Comparison of ENCODE assay signal across 8 cellular contexts in genomic region chr12:96193725-96194571, GRCh38. TPM values are rescaled to one million over a fixed set of nuclear protein-coding genes. Genes with fewer than 3 reads are reported as not detected.
DNase-seq lines count a peak whose midpoint lies in the region; ATAC-seq and TF ChIP-seq lines count a peak whose summit lies in the region.

ELK3 (plus strand) TSS chr12:96194375.

- H3K36me3 ChIP-seq in CD8-positive, alpha-beta T cell (ENCODE audit: insufficient read depth, low read length) = no peaks in the 10 kb centered on the region
- H3K36me3 ChIP-seq in RWPE2 (ENCODE audit: low read depth) (peaks cover 5% of the 10 kb centered on the region; the same call in 1 of the 2 replicates), urinary bladder (ENCODE audit: insufficient read depth) (no peaks in the 10 kb centered on the region)

- no peaks in the 10 kb centered on the region for H3K27me3 ChIP-seq in CD8-positive, alpha-beta T cell (ENCODE audit: insufficient read depth, low read length)
- no peaks in the 10 kb centered on the region for H3K27me3 ChIP-seq in RWPE2 (ENCODE audit: insufficient read depth, poor library complexity, severe bottlenecking)

- CTCF ChIA-PET in CD8-positive, alpha-beta T cell (lab: Charles Lee) = interaction anchor here (1.3 kb wide), 1 partner anchor 206 kb away, joined by 4 read pairs; the partner anchor contains the start of gene CDK17
- CTCF ChIA-PET in activated naive CD4-positive, alpha-beta T cell treated with anti-CD3 and anti-CD28 coated beads for 36 hours (lab: Charles Lee) = interaction anchor here (2.0 kb wide), 1 partner anchor 19 kb away, joined by 12 read pairs; no protein-coding TSS in a partner anchor

- H3K4me3 ChIP-seq in CD8-positive, alpha-beta T cell (ENCODE audit: low read depth, low read length) = peak within 1 kb of the TSS; percentile 95
- peak within 1 kb of the TSS; percentile 78 for H3K4me3 ChIP-seq in RWPE2 (ENCODE audit: severe bottlenecking)
- H3K4me3 ChIP-seq in urinary bladder (ENCODE audit: low read depth, low read length) = peak within 1 kb of the TSS; percentile 96

- peak within 1 kb of the TSS; percentile 97 for H3K4me3 Mint-ChIP-seq in CD8-positive, alpha-beta T cell
- peak within 1 kb of the TSS; percentile 99 for H3K4me3 Mint-ChIP-seq in activated naive CD4-positive, alpha-beta T cell treated with anti-CD3 and anti-CD28 coated beads for 36 hours
- H3K4me3 Mint-ChIP-seq in neural crest cell = peak within 1 kb of the TSS; percentile 99

- no peaks in the 10 kb centered on the region for H3K27me3 Mint-ChIP-seq in CD8-positive, alpha-beta T cell (ENCODE audit: low read depth)
- no peaks in the 10 kb centered on the region for H3K27me3 Mint-ChIP-seq in activated naive CD4-positive, alpha-beta T cell treated with anti-CD3 and anti-CD28 coated beads for 36 hours (ENCODE audit: low read depth)
- no peaks in the 10 kb centered on the region for H3K27me3 Mint-ChIP-seq in neural crest cell (ENCODE audit: low read depth)

- DNase-seq in CD8-positive, alpha-beta T cell = peak in 6 of 7 experiments; percentile 36 to 78 (median 62)
- DNase-seq in HT1080 (ENCODE audit: low read depth) = peak; percentile 81
- no peak for DNase-seq in RWPE2 (ENCODE audit: low spot score)
- DNase-seq in activated naive CD4-positive, alpha-beta T cell treated with anti-CD3 and anti-CD28 coated beads for 36 hours = peak; percentile 74
- DNase-seq in foreskin melanocyte = peak; percentile 67
- DNase-seq in neural crest cell (ENCODE audit: low read depth, low spot score) = peak; percentile 41

- peak within 1 kb of the TSS; percentile 99 for H3K27ac Mint-ChIP-seq in CD8-positive, alpha-beta T cell
- H3K27ac Mint-ChIP-seq in activated naive CD4-positive, alpha-beta T cell treated with anti-CD3 and anti-CD28 coated beads for 36 hours = peak within 1 kb of the TSS; percentile 100
- peak within 1 kb of the TSS; percentile 94 for H3K27ac Mint-ChIP-seq in neural crest cell (ENCODE audit: unreplicated experiment)

- intact Hi-C loops in CD8-positive, alpha-beta T cell (cut with DNase I, micrococcal nuclease) = loop anchor here (2.0 to 10.0 kb wide), 5 partner anchors 21 to 713 kb away; partner anchors contain the start of genes NEDD1 (in 2 of the 2) and CDK17 (in 1 of the 2)
- intact Hi-C loops in activated naive CD4-positive, alpha-beta T cell treated with anti-CD3 and anti-CD28 coated beads for 36 hours (cut with micrococcal nuclease) = loop anchor here (2.0 kb wide), 4 partner anchors 43 to 1191 kb away; partner anchors contain the start of genes AMDHD1, CCDC38 and NDUFA12

- no peaks in the 10 kb centered on the region for H3K9me3 ChIP-seq in CD8-positive, alpha-beta T cell (ENCODE audit: low read length)
- no peaks in the 10 kb centered on the region for H3K9me3 ChIP-seq in RWPE2 (ENCODE audit: severe bottlenecking)

- peaks cover 9% of the 10 kb centered on the region for H3K36me3 Mint-ChIP-seq in CD8-positive, alpha-beta T cell
- peaks cover 3% of the 10 kb centered on the region for H3K36me3 Mint-ChIP-seq in activated naive CD4-positive, alpha-beta T cell treated with anti-CD3 and anti-CD28 coated beads for 36 hours (ENCODE audit: low read depth)
- H3K36me3 Mint-ChIP-seq in neural crest cell (ENCODE audit: low read depth) = no peaks in the 10 kb centered on the region

- peaks cover 37% of the 10 kb centered on the region for H3K4me1 ChIP-seq in CD8-positive, alpha-beta T cell (ENCODE audit: insufficient read depth, low read length)
- H3K4me1 ChIP-seq in RWPE2 (ENCODE audit: insufficient read depth, poor library complexity, severe bottlenecking) (peaks cover 22% of the 10 kb centered on the region), urinary bladder (ENCODE audit: insufficient read depth) (no peaks in the 10 kb centered on the region)

- ATAC-seq in CD8-positive, alpha-beta T cell = peak; percentile 34
- ATAC-seq in GM19455 (IDR thresholded peaks at IDR 0.05; ENCODE audit: unreplicated experiment) = peak; percentile 47
- ATAC-seq in RWPE2 (ENCODE audit: low read depth) = peak; percentile 30

- WGBS in urinary bladder = 3% methylated on average over 75 of the region's 75 CpGs

- H3K9me3 Mint-ChIP-seq in CD8-positive, alpha-beta T cell = no peaks in the 10 kb centered on the region
- H3K9me3 Mint-ChIP-seq in activated naive CD4-positive, alpha-beta T cell treated with anti-CD3 and anti-CD28 coated beads for 36 hours = no peaks in the 10 kb centered on the region
- no peaks in the 10 kb centered on the region for H3K9me3 Mint-ChIP-seq in neural crest cell

- H3K27ac ChIP-seq in CD8-positive, alpha-beta T cell (ENCODE audit: low read depth, low read length) = peak within 1 kb of the TSS; percentile 74
- H3K27ac ChIP-seq in RWPE2 (ENCODE audit: poor library complexity, severe bottlenecking) (peak within 1 kb of the TSS; percentile 98), urinary bladder (ENCODE audit: low read depth) (peak within 1 kb of the TSS; percentile 82)

- POLR2A ChIA-PET in CD8-positive, alpha-beta T cell (lab: Charles Lee) = interaction anchor here (1.7 kb wide), 1 partner anchor 16 kb away, joined by 10 read pairs; no protein-coding TSS in a partner anchor

- no peak for TF ChIP-seq CTCF in CD8-positive, alpha-beta T cell (IDR thresholded peaks at IDR 0.05)
- TF ChIP-seq CTCF in RWPE2 (IDR thresholded peaks at IDR 0.05; ENCODE audit: poor library complexity, severe bottlenecking) (no peak), neural crest cell (conservative IDR thresholded peaks at IDR 0.05) (no peak)

- peaks cover 56% of the 10 kb centered on the region for H3K4me1 Mint-ChIP-seq in CD8-positive, alpha-beta T cell (ENCODE audit: low read depth)
- H3K4me1 Mint-ChIP-seq in activated naive CD4-positive, alpha-beta T cell treated with anti-CD3 and anti-CD28 coated beads for 36 hours (ENCODE audit: low read depth) = peaks cover 51% of the 10 kb centered on the region
- H3K4me1 Mint-ChIP-seq in neural crest cell = peaks cover 30% of the 10 kb centered on the region

RNA-seq across cellular contexts. Expression of gene ELK3, which starts in this region (rescaled TPM):
- 10 to 100 TPM; 11.2 to 11.6 TPM for total RNA-seq in CD8-positive, alpha-beta T cell
- 36.3 and 52.5 TPM in 2 replicates for total RNA-seq in HT1080 (2014; rRNA removed; shearing (Covaris generic))
- polyA plus RNA-seq in HT1080 (2015; cell fraction: cytosol; rRNA removed) = 82.4 and 104 TPM in 2 replicates
- 43.9 and 44.4 TPM in 2 replicates for polyA plus RNA-seq in HT1080 (2015; cell fraction: nucleus; rRNA removed)
- 10 to 100 TPM; 11.4 to 14.1 TPM for total RNA-seq in activated naive CD4-positive, alpha-beta T cell treated with anti-CD3 and anti-CD28 coated beads for 36 hours
- total RNA-seq in neural crest cell (19.0 and 24.3 TPM in 2 replicates), urinary bladder (42.9 TPM)
- 26.3 TPM for polyA plus RNA-seq in urinary bladder
